1 cellular context compared by ENCODE assay signal in the genomic region with DNA sequence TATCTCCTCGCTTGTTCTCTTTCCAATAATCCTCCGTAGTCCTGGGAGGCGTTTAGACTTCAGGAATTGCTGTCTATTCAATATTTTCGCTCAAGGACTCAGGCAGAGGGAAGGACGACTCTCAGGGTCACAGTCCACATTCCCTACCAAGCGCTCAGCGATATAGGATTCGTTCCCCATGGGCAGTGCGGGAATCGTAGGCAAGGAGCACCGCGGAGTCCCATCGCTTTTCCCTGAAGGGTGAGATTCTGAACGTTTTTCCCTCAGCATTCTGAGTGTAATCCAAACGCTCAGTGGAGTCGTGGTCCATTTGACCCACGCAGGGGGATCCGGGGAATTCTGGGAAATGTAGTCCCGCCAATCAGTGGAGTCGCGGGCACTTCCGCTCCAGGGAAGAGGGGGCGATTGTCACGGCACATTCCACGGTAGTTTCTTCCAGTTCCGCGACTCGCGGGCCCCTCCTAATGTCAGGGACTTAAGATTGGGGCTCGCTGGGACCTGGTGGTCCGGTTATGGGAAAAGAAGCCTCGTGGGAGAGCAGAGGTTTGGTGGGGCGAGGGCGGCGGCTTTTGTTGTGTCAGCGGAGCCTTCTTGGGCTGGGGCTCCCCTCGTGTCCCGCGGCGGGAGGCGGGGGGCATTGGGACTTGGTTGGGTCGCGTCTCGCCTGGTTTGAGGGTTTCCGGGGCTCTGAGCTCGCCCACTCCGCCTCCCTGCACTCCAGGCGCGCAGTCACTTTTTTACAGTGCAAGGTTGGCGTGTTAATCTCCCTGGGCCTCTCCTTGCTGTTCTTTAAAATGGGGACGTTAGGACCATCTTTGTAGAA.
TF ChIP-seq lines count a peak whose summit lies in the region.

A gene (plus strand): TSS at position 364 of the 823 bp plus-strand sequence. CDS start 3,079 bp downstream, outside the sequence.

TF ChIP-seq in HepG2, 621 proteins besides CTCF, POLR2A, EP300 and RAD21 (continued from another document and continues in another):
- TF ChIP-seq, protein P1, sequence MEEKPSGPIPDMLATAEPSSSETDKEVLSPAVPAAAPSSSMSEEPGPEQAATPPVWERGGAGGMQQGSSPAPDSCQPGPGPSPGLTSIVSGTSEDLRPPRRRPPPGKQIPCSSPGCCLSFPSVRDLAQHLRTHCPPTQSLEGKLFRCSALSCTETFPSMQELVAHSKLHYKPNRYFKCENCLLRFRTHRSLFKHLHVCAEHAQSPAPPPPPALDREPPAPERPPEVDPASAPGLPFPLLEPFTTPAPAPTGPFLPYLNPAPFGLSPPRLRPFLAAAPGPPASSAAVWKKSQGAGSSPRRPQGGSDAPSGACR (CRISPR knock-in tag; IDR thresholded peaks at IDR 0.05) = no peak
- TF ChIP-seq, protein P2, sequence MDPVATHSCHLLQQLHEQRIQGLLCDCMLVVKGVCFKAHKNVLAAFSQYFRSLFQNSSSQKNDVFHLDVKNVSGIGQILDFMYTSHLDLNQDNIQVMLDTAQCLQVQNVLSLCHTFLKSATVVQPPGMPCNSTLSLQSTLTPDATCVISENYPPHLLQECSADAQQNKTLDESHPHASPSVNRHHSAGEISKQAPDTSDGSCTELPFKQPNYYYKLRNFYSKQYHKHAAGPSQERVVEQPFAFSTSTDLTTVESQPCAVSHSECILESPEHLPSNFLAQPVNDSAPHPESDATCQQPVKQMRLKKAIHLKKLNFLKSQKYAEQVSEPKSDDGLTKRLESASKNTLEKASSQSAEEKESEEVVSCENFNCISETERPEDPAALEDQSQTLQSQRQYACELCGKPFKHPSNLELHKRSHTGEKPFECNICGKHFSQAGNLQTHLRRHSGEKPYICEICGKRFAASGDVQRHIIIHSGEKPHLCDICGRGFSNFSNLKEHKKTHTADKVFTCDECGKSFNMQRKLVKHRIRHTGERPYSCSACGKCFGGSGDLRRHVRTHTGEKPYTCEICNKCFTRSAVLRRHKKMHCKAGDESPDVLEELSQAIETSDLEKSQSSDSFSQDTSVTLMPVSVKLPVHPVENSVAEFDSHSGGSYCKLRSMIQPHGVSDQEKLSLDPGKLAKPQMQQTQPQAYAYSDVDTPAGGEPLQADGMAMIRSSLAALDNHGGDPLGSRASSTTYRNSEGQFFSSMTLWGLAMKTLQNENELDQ (CRISPR knock-in tag; IDR thresholded peaks at IDR 0.05; ENCODE audit: borderline replicate concordance) = no peak
- TF ChIP-seq TSC22D2 (CRISPR knock-in tag; IDR thresholded peaks at IDR 0.05; ENCODE audit: borderline replicate concordance) (no peak), PCBP1 (IDR thresholded peaks at IDR 0.05; ENCODE audit: borderline replicate concordance, low read depth, low read length) (no peak), RFXAP (CRISPR knock-in tag; IDR thresholded peaks at IDR 0.05; ENCODE audit: borderline replicate concordance) (0 out of 2 replicates have a peak, but pooled peaks have one; percentile 14), RBAK (CRISPR knock-in tag; IDR thresholded peaks at IDR 0.05) (no peak), ZMYM2 (CRISPR knock-in tag; IDR thresholded peaks at IDR 0.05) (no peak), SYNCRIP (IDR thresholded peaks at IDR 0.05; ENCODE audit: insufficient read depth, low read depth, low read length) (no peak), SUZ12 (IDR thresholded peaks at IDR 0.05; ENCODE audit: low read depth, low read length) (peak; percentile 58), KLF16 (CRISPR knock-in tag; IDR thresholded peaks at IDR 0.05) (peak in 1 of 2 experiments; percentile 73; a peak in 2 of 4 replicates), ZC3H4 (CRISPR knock-in tag; IDR thresholded peaks at IDR 0.05; ENCODE audit: borderline replicate concordance) (no peak), ZNF674 (CRISPR knock-in tag; IDR thresholded peaks at IDR 0.05; ENCODE audit: low read depth) (no peak), ZNF644 (CRISPR knock-in tag; IDR thresholded peaks at IDR 0.05; ENCODE audit: low read depth) (no peak), ZBTB1 (CRISPR knock-in tag; IDR thresholded peaks at IDR 0.05; ENCODE audit: borderline replicate concordance) (no peak), ZNF619 (CRISPR knock-in tag; IDR thresholded peaks at IDR 0.05) (no peak), ZNF879 (CRISPR knock-in tag; IDR thresholded peaks at IDR 0.05) (no peak), ELF3 (CRISPR knock-in tag; IDR thresholded peaks at IDR 0.05) (peak; percentile 77), MED13 (CRISPR knock-in tag; IDR thresholded peaks at IDR 0.05) (no peak), ZNF296 (CRISPR knock-in tag; conservative IDR thresholded peaks at IDR 0.05) (no peak), ZNF33B (CRISPR knock-in tag; IDR thresholded peaks at IDR 0.05) (no peak), ZSCAN20 (CRISPR knock-in tag; IDR thresholded peaks at IDR 0.05; ENCODE audit: borderline replicate concordance) (peak; percentile 61; the same call in 1 of the 2 replicates), GTF3A (CRISPR knock-in tag; conservative IDR thresholded peaks at IDR 0.05) (no peak), CAMTA2 (CRISPR knock-in tag; IDR thresholded peaks at IDR 0.05; ENCODE audit: borderline replicate concordance) (no peak), ZNF333 (CRISPR knock-in tag; IDR thresholded peaks at IDR 0.05; ENCODE audit: borderline replicate concordance) (no peak), MLLT10 (CRISPR knock-in tag; IDR thresholded peaks at IDR 0.05) (no peak), SMC3 (IDR thresholded peaks at IDR 0.05; ENCODE audit: low read length) (no peak), SP4 (CRISPR knock-in tag; IDR thresholded peaks at IDR 0.05) (peak; percentile 45; the same call in 1 of the 2 replicates), MYC (CRISPR knock-in tag; IDR thresholded peaks at IDR 0.05; ENCODE audit: borderline replicate concordance) (peak; percentile 31; the same call in 1 of the 2 replicates), RBFOX2 (IDR thresholded peaks at IDR 0.05; ENCODE audit: low read depth, low read length) (0 out of 2 replicates have a peak, but pooled peaks have one; percentile 42), ZNF354B (CRISPR knock-in tag; IDR thresholded peaks at IDR 0.05) (no peak), ZNF570 (CRISPR knock-in tag; IDR thresholded peaks at IDR 0.05; ENCODE audit: borderline replicate concordance) (no peak), SMYD3 (CRISPR knock-in tag; IDR thresholded peaks at IDR 0.05) (no peak), SRF (IDR thresholded peaks at IDR 0.05; ENCODE audit: low read depth, low read length) (no peak)
- TF ChIP-seq, protein P3, sequence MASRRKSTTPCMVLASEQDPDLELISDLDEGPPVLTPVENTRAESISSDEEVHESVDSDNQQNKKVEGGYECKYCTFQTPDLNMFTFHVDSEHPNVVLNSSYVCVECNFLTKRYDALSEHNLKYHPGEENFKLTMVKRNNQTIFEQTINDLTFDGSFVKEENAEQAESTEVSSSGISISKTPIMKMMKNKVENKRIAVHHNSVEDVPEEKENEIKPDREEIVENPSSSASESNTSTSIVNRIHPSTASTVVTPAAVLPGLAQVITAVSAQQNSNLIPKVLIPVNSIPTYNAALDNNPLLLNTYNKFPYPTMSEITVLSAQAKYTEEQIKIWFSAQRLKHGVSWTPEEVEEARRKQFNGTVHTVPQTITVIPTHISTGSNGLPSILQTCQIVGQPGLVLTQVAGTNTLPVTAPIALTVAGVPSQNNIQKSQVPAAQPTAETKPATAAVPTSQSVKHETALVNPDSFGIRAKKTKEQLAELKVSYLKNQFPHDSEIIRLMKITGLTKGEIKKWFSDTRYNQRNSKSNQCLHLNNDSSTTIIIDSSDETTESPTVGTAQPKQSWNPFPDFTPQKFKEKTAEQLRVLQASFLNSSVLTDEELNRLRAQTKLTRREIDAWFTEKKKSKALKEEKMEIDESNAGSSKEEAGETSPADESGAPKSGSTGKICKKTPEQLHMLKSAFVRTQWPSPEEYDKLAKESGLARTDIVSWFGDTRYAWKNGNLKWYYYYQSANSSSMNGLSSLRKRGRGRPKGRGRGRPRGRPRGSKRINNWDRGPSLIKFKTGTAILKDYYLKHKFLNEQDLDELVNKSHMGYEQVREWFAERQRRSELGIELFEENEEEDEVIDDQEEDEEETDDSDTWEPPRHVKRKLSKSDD (CRISPR knock-in tag; IDR thresholded peaks at IDR 0.05; ENCODE audit: low read depth) = no peak
- TF ChIP-seq, protein P4, sequence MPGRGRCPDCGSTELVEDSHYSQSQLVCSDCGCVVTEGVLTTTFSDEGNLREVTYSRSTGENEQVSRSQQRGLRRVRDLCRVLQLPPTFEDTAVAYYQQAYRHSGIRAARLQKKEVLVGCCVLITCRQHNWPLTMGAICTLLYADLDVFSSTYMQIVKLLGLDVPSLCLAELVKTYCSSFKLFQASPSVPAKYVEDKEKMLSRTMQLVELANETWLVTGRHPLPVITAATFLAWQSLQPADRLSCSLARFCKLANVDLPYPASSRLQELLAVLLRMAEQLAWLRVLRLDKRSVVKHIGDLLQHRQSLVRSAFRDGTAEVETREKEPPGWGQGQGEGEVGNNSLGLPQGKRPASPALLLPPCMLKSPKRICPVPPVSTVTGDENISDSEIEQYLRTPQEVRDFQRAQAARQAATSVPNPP (CRISPR knock-in tag; IDR thresholded peaks at IDR 0.05) = no peak
- TF ChIP-seq, protein P5, sequence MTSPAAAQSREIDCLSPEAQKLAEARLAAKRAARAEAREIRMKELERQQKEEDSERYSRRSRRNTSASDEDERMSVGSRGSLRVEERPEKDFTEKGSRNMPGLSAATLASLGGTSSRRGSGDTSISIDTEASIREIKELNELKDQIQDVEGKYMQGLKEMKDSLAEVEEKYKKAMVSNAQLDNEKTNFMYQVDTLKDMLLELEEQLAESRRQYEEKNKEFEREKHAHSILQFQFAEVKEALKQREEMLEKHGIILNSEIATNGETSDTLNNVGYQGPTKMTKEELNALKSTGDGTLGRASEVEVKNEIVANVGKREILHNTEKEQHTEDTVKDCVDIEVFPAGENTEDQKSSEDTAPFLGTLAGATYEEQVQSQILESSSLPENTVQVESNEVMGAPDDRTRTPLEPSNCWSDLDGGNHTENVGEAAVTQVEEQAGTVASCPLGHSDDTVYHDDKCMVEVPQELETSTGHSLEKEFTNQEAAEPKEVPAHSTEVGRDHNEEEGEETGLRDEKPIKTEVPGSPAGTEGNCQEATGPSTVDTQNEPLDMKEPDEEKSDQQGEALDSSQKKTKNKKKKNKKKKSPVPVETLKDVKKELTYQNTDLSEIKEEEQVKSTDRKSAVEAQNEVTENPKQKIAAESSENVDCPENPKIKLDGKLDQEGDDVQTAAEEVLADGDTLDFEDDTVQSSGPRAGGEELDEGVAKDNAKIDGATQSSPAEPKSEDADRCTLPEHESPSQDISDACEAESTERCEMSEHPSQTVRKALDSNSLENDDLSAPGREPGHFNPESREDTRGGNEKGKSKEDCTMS (CRISPR knock-in tag; conservative IDR thresholded peaks at IDR 0.05) = no peak
- TF ChIP-seq, protein P6, sequence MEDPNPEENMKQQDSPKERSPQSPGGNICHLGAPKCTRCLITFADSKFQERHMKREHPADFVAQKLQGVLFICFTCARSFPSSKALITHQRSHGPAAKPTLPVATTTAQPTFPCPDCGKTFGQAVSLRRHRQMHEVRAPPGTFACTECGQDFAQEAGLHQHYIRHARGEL (CRISPR knock-in tag; IDR thresholded peaks at IDR 0.05) = no peak
- TF ChIP-seq, protein P7, sequence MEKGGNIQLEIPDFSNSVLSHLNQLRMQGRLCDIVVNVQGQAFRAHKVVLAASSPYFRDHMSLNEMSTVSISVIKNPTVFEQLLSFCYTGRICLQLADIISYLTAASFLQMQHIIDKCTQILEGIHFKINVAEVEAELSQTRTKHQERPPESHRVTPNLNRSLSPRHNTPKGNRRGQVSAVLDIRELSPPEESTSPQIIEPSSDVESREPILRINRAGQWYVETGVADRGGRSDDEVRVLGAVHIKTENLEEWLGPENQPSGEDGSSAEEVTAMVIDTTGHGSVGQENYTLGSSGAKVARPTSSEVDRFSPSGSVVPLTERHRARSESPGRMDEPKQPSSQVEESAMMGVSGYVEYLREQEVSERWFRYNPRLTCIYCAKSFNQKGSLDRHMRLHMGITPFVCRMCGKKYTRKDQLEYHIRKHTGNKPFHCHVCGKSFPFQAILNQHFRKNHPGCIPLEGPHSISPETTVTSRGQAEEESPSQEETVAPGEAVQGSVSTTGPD (CRISPR knock-in tag; IDR thresholded peaks at IDR 0.05) = no peak
- TF ChIP-seq, protein P8, sequence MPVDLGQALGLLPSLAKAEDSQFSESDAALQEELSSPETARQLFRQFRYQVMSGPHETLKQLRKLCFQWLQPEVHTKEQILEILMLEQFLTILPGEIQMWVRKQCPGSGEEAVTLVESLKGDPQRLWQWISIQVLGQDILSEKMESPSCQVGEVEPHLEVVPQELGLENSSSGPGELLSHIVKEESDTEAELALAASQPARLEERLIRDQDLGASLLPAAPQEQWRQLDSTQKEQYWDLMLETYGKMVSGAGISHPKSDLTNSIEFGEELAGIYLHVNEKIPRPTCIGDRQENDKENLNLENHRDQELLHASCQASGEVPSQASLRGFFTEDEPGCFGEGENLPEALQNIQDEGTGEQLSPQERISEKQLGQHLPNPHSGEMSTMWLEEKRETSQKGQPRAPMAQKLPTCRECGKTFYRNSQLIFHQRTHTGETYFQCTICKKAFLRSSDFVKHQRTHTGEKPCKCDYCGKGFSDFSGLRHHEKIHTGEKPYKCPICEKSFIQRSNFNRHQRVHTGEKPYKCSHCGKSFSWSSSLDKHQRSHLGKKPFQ (CRISPR knock-in tag; IDR thresholded peaks at IDR 0.05; ENCODE audit: insufficient replicate concordance) = peak; percentile 25
- TF ChIP-seq, protein P9, sequence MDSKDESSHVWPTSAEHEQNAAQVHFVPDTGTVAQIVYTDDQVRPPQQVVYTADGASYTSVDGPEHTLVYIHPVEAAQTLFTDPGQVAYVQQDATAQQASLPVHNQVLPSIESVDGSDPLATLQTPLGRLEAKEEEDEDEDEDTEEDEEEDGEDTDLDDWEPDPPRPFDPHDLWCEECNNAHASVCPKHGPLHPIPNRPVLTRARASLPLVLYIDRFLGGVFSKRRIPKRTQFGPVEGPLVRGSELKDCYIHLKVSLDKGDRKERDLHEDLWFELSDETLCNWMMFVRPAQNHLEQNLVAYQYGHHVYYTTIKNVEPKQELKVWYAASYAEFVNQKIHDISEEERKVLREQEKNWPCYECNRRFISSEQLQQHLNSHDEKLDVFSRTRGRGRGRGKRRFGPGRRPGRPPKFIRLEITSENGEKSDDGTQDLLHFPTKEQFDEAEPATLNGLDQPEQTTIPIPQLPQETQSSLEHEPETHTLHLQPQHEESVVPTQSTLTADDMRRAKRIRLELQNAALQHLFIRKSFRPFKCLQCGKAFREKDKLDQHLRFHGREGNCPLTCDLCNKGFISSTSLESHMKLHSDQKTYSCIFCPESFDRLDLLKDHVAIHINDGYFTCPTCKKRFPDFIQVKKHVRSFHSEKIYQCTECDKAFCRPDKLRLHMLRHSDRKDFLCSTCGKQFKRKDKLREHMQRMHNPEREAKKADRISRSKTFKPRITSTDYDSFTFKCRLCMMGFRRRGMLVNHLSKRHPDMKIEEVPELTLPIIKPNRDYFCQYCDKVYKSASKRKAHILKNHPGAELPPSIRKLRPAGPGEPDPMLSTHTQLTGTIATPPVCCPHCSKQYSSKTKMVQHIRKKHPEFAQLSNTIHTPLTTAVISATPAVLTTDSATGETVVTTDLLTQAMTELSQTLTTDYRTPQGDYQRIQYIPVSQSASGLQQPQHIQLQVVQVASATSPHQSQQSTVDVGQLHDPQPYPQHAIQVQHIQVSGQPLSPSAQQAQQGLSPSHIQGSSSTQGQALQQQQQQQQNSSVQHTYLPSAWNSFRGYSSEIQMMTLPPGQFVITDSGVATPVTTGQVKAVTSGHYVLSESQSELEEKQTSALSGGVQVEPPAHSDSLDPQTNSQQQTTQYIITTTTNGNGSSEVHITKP (CRISPR knock-in tag; IDR thresholded peaks at IDR 0.05; ENCODE audit: low read depth) = peak; percentile 85
- TF ChIP-seq, protein P10, sequence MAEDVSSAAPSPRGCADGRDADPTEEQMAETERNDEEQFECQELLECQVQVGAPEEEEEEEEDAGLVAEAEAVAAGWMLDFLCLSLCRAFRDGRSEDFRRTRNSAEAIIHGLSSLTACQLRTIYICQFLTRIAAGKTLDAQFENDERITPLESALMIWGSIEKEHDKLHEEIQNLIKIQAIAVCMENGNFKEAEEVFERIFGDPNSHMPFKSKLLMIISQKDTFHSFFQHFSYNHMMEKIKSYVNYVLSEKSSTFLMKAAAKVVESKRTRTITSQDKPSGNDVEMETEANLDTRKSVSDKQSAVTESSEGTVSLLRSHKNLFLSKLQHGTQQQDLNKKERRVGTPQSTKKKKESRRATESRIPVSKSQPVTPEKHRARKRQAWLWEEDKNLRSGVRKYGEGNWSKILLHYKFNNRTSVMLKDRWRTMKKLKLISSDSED (CRISPR knock-in tag; IDR thresholded peaks at IDR 0.05) = no peak
